14 cellular contexts compared by ENCODE assay signal in the genomic region with DNA sequence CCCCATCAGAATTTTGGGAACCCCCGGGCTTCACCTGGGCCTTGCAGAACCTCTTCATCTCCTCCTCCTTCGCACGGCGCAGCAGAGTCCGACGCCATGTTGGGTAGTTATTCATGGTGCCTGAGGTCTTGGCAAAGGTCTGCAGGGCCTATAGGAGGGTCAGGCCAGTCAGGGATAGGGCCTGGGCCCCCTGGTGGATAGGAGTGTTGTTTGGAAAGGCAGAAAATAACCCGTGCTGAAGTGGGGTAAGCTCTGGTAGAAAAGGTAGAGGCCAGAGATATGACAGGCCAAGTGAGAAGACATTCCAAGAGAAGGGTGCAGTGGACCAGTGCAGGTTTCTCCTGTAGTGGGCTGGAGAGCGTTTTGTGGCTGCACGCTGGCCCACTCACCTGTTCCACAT. TPM values are rescaled to one million over a fixed set of nuclear protein-coding genes. Genes with fewer than 3 reads are reported as not detected.
A peak's percentile ranks its signal among the peaks of the same experiment; 100 is the strongest.
DNase-seq lines count a peak whose midpoint lies in the region; ATAC-seq and TF ChIP-seq lines count a peak whose summit lies in the region.
"Had no signal": no experiment of that assay in that cellular context is flagged by ENCODE, and none has a peak within 500 bp of the region (broad histone marks: within the 10 kb centered on the region; RNA-seq: fewer than 3 reads in every experiment).

No MANE protein-coding gene starts in this region.

- H3K9ac ChIP-seq in neural progenitor cell, result no peak overlapping the region

- no peaks in the 10 kb centered on the region for H3K9me3 Mint-ChIP-seq in activated T-cell treated with anti-CD3 and anti-CD28 coated beads, Interleukin-2, amount 50 U/mL, for 72 hours
- H3K9me3 Mint-ChIP-seq in HFFc6 (no peaks in the 10 kb centered on the region), neural progenitor cell (no peaks in the 10 kb centered on the region)
- no peaks in the 10 kb centered on the region for H3K9me3 Mint-ChIP-seq in stimulated activated naive CD8-positive, alpha-beta T cell treated with anti-CD3 and anti-CD28 coated beads, Interleukin-15, amount 100 ng/mL, for 72 hours

- H2AFZ ChIP-seq in neural progenitor cell (replicated peaks), result no peak overlapping the region

- H3K36me3 ChIP-seq in neural progenitor cell, result no peaks in the 10 kb centered on the region
- H3K36me3 ChIP-seq: uterus had no signal

- H3K4me1 Mint-ChIP-seq in activated T-cell treated with anti-CD3 and anti-CD28 coated beads, Interleukin-2, amount 50 U/mL, for 72 hours (ENCODE audit: low read depth), result peaks cover 32% of the 10 kb centered on the region
- peaks cover 12% of the 10 kb centered on the region for H3K4me1 Mint-ChIP-seq in HFFc6 (ENCODE audit: low read depth)
- H3K4me1 Mint-ChIP-seq in neural progenitor cell, result peaks cover 15% of the 10 kb centered on the region
- H3K4me1 Mint-ChIP-seq in stimulated activated naive CD8-positive, alpha-beta T cell treated with anti-CD3 and anti-CD28 coated beads, Interleukin-15, amount 100 ng/mL, for 72 hours, result peaks cover 69% of the 10 kb centered on the region

- H3K4me3 Mint-ChIP-seq in activated T-cell treated with anti-CD3 and anti-CD28 coated beads, Interleukin-2, amount 50 U/mL, for 72 hours, result no peak overlapping the region
- H3K4me3 Mint-ChIP-seq in HFFc6 (no peak overlapping the region), neural progenitor cell (peak overlapping the region; percentile 8)
- no peak overlapping the region for H3K4me3 Mint-ChIP-seq in stimulated activated naive CD8-positive, alpha-beta T cell treated with anti-CD3 and anti-CD28 coated beads, Interleukin-15, amount 100 ng/mL, for 72 hours

- H4K20me1 ChIP-seq in neural progenitor cell (ENCODE audit: low read depth), result peaks cover 4% of the 10 kb centered on the region

- H3K27ac Mint-ChIP-seq in activated T-cell treated with anti-CD3 and anti-CD28 coated beads, Interleukin-2, amount 50 U/mL, for 72 hours, result no peak overlapping the region
- H3K27ac Mint-ChIP-seq in HFFc6, result no peak overlapping the region; the same call in 1 of the 2 replicates
- H3K27ac Mint-ChIP-seq in neural progenitor cell, result no peak overlapping the region
- H3K27ac Mint-ChIP-seq in stimulated activated naive CD8-positive, alpha-beta T cell treated with anti-CD3 and anti-CD28 coated beads, Interleukin-15, amount 100 ng/mL, for 72 hours, result peak overlapping the region in 1 of 2 donors; percentile 89

- no peaks in the 10 kb centered on the region for H3K79me2 ChIP-seq in neural progenitor cell (ENCODE audit: low read depth)

- peaks cover 0 to 2% of the 10 kb centered on the region in 2 donors for H3K36me3 Mint-ChIP-seq in activated T-cell treated with anti-CD3 and anti-CD28 coated beads, Interleukin-2, amount 50 U/mL, for 72 hours (ENCODE audit: insufficient read depth in 2 of 2)
- peaks cover 25% of the 10 kb centered on the region for H3K36me3 Mint-ChIP-seq in HFFc6 (ENCODE audit: low read depth)
- H3K36me3 Mint-ChIP-seq in neural progenitor cell, result peaks cover 17% of the 10 kb centered on the region

- peaks cover 10% of the 10 kb centered on the region for H3F3A ChIP-seq in neural progenitor cell (ENCODE audit: low read depth)

- H3K4me2 ChIP-seq in neural progenitor cell, result no peak overlapping the region

- peak; percentile 28 for TF ChIP-seq CTCF in HFFc6 (IDR thresholded peaks at IDR 0.05)
- TF ChIP-seq CTCF in choroid plexus epithelial cell (conservative IDR thresholded peaks at IDR 0.05; ENCODE audit: low read depth, low read length), result peak; percentile 27
- TF ChIP-seq CTCF in neural progenitor cell (IDR thresholded peaks at IDR 0.05), result peak; percentile 12

- no peak for ATAC-seq in activated T-cell treated with anti-CD3 and anti-CD28 coated beads, Interleukin-2, amount 50 U/mL, for 72 hours (replicated peaks in 1 of 2)
- ATAC-seq in stimulated activated naive CD8-positive, alpha-beta T cell treated with anti-CD3 and anti-CD28 coated beads, Interleukin-15, amount 100 ng/mL, for 72 hours, result no peak
- no peak for ATAC-seq in HG03520 (IDR thresholded peaks at IDR 0.05; ENCODE audit: unreplicated experiment)

- H3K27me3 ChIP-seq in neural progenitor cell, result no peaks in the 10 kb centered on the region
- H3K27me3 ChIP-seq: uterus had no signal

- H3K9me3 ChIP-seq in neural progenitor cell (ENCODE audit: low read depth), result no peaks in the 10 kb centered on the region
- H3K9me3 ChIP-seq: uterus had no signal

- H3K4me1 ChIP-seq in neural progenitor cell, result peaks cover 7% of the 10 kb centered on the region
- H3K4me1 ChIP-seq: uterus had no signal

- no peak overlapping the region for H3K4me3 ChIP-seq in choroid plexus epithelial cell (ENCODE audit: low read depth, low read length)
- H3K4me3 ChIP-seq in neural progenitor cell, result no peak overlapping the region
- H3K4me3 ChIP-seq: uterus had no signal

- DNase-seq in activated T-cell treated with anti-CD3 and anti-CD28 coated beads, Interleukin-2, amount 50 U/mL, for 1 hour, result peak; percentile 19
- no peak for DNase-seq in activated T-cell treated with anti-CD3 and anti-CD28 coated beads, Interleukin-2, amount 50 U/mL, for 72 hours
- DNase-seq in HFFc6 (no peak), choroid plexus epithelial cell (ENCODE audit: low read depth) (no peak), neural progenitor cell (ENCODE audit: low spot score) (no peak), NCI-H524 treated with DMSO at 0.1 percent for 48 hours (lab: John Stamatoyannopoulos, UW) (no peak)
- no peak for DNase-seq in stimulated activated naive CD8-positive, alpha-beta T cell treated with anti-CD3 and anti-CD28 coated beads, Interleukin-15, amount 100 ng/mL, for 72 hours
- DNase-seq: activated naive CD4-positive, alpha-beta T cell treated with anti-CD3 and anti-CD28 coated beads, Interleukin-2, amount 50 U/mL, for 16 hours; DMS 273 treated with DMSO at 0.1 percent for 48 hours; foreskin melanocyte; NCI-H1694; NCI-H524; uterus had no signal

- H3K27me3 Mint-ChIP-seq in activated T-cell treated with anti-CD3 and anti-CD28 coated beads, Interleukin-2, amount 50 U/mL, for 72 hours (ENCODE audit: low read depth), result no peaks in the 10 kb centered on the region
- H3K27me3 Mint-ChIP-seq in HFFc6 (ENCODE audit: insufficient read depth) (peaks cover 6% of the 10 kb centered on the region), neural progenitor cell (ENCODE audit: insufficient read depth, low read depth) (peaks cover 11% of the 10 kb centered on the region)
- H3K27me3 Mint-ChIP-seq in stimulated activated naive CD8-positive, alpha-beta T cell treated with anti-CD3 and anti-CD28 coated beads, Interleukin-15, amount 100 ng/mL, for 72 hours, result no peaks in the 10 kb centered on the region

- no peak overlapping the region for H3K27ac ChIP-seq in neural progenitor cell
- H3K27ac ChIP-seq: uterus had no signal

RNA-seq across cellular contexts. Expression of a gene that starts 4.9 kb away (rescaled TPM):
- 1 to 10 TPM; 6.7 to 8.8 TPM for total RNA-seq in activated T-cell treated with anti-CD3 and anti-CD28 coated beads, Interleukin-2, amount 50 U/mL, for 72 hours
- total RNA-seq in HFFc6 (2021; fragmentation: NEBNext Ultra II Directional; extraction: Animal tissue kit (Norgen Biotek cat#: 25700)), result 1 to 10 TPM; 5.0 to 7.4 (median 5.7) TPM
- total RNA-seq in neural progenitor cell (ENCODE audit: low replicate concordance), result 10.3 and 11.5 TPM in 2 replicates

RNA-seq across cellular contexts. Expression of a gene that starts 5.0 kb away (rescaled TPM):
- under 1 TPM; 0.17 to 0.56 TPM for total RNA-seq in activated T-cell treated with anti-CD3 and anti-CD28 coated beads, Interleukin-2, amount 50 U/mL, for 72 hours
- total RNA-seq in HFFc6 (2021; fragmentation: NEBNext Ultra II Directional; extraction: Animal tissue kit (Norgen Biotek cat#: 25700)), result under 1 TPM in 5 of 6 experiments, not detected in 1; 0.21 to 0.53 (median 0.43) TPM
- total RNA-seq in neural progenitor cell (ENCODE audit: low replicate concordance), result 4.8 and 7.9 TPM in 2 replicates

RNA-seq across cellular contexts. Expression of a gene that starts 10.2 kb away (rescaled TPM):
- 10 to 100 TPM; 70.4 to 76.7 TPM for total RNA-seq in activated T-cell treated with anti-CD3 and anti-CD28 coated beads, Interleukin-2, amount 50 U/mL, for 72 hours
- total RNA-seq in HFFc6 (2021; fragmentation: NEBNext Ultra II Directional; extraction: Animal tissue kit (Norgen Biotek cat#: 25700)), result 10 to 100 TPM; 37.9 to 44.9 (median 40.4) TPM
- total RNA-seq in neural progenitor cell (ENCODE audit: low replicate concordance), result 50.6 and 123 TPM in 2 replicates

RNA-seq across cellular contexts. Expression of a gene that starts 37.6 kb away (rescaled TPM):
- total RNA-seq in activated T-cell treated with anti-CD3 and anti-CD28 coated beads, Interleukin-2, amount 50 U/mL, for 72 hours, result 10 to 100 TPM; 14.2 to 15.9 TPM
- 1 to 10 TPM; 5.7 to 6.3 (median 6.1) TPM for total RNA-seq in HFFc6 (2021; fragmentation: NEBNext Ultra II Directional; extraction: Animal tissue kit (Norgen Biotek cat#: 25700))
- 13.9 and 17.3 TPM in 2 replicates for total RNA-seq in neural progenitor cell (ENCODE audit: low replicate concordance)
